ENCODE assay signal across 1 cellular context in the genomic region with DNA sequence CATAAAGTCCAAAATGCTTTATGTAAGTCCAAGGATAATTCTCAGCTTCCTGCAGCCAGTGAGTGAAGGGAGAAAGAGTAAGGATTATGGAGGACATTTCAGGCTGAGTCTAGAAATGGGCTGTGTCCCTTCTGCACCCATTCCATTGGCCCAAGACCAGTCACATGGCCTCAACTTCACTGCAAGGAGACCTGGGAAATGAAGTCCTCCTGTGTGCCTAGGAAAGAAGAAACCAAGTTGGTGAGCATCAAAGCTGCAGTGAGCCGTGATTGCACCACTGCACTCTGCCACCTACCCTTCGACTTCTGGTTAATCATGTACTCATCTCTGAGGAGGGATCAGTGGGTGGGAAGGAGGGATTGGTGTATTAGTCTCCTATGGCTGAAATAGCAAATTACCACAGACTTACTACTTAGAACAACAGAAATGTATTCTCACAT.
TF ChIP-seq lines count a peak whose summit lies in the region.

No MANE protein-coding gene starts in this region.

TF ChIP-seq in HepG2, 621 proteins besides CTCF, POLR2A, EP300 and RAD21 (continues in another document):
- TF ChIP-seq U2AF2 (IDR thresholded peaks at IDR 0.05; ENCODE audit: low read depth, low read length), result no peak
- peak; percentile 41; the same call in 1 of the 2 replicates for TF ChIP-seq GABPB1 (CRISPR knock-in tag; IDR thresholded peaks at IDR 0.05)
- TF ChIP-seq NCOA2 (CRISPR knock-in tag; IDR thresholded peaks at IDR 0.05), result peak; percentile 15; the same call in 1 of the 2 replicates
- TF ChIP-seq IRF2 (CRISPR knock-in tag; IDR thresholded peaks at IDR 0.05), result peak; percentile 85
- TF ChIP-seq KLF16 (CRISPR knock-in tag; IDR thresholded peaks at IDR 0.05), result 0 out of 4 replicates have a peak, but pooled peaks of 1 of the 2 experiments have one; percentile 42
- TF ChIP-seq ZNF263 (CRISPR knock-in tag; IDR thresholded peaks at IDR 0.05), result no peak
- no peak for TF ChIP-seq LCORL (IDR thresholded peaks at IDR 0.05)
- peak; percentile 24; the same call in 1 of the 2 replicates for TF ChIP-seq LCORL (CRISPR knock-in tag; IDR thresholded peaks at IDR 0.05)
- TF ChIP-seq ZNF331 (CRISPR knock-in tag; IDR thresholded peaks at IDR 0.05), result 0 out of 2 replicates have a peak, but pooled peaks have one; percentile 46
- 0 out of 2 replicates have a peak, but pooled peaks have one; percentile 25 for TF ChIP-seq ZBTB21 (CRISPR knock-in tag; IDR thresholded peaks at IDR 0.05)
- TF ChIP-seq RXRB (CRISPR knock-in tag; IDR thresholded peaks at IDR 0.05; ENCODE audit: borderline replicate concordance), result 0 out of 2 replicates have a peak, but pooled peaks have one; percentile 8
- no peak for TF ChIP-seq ZNF234 (CRISPR knock-in tag; conservative IDR thresholded peaks at IDR 0.05)
- TF ChIP-seq ISL2 (CRISPR knock-in tag; IDR thresholded peaks at IDR 0.05), result no peak
- peak; percentile 65; the same call in 1 of the 2 replicates for TF ChIP-seq CREM (IDR thresholded peaks at IDR 0.05)
- no peak for TF ChIP-seq CREM (CRISPR knock-in tag; IDR thresholded peaks at IDR 0.05)
- TF ChIP-seq ZNF772 (CRISPR knock-in tag; IDR thresholded peaks at IDR 0.05), result no peak
- TF ChIP-seq, protein P1, sequence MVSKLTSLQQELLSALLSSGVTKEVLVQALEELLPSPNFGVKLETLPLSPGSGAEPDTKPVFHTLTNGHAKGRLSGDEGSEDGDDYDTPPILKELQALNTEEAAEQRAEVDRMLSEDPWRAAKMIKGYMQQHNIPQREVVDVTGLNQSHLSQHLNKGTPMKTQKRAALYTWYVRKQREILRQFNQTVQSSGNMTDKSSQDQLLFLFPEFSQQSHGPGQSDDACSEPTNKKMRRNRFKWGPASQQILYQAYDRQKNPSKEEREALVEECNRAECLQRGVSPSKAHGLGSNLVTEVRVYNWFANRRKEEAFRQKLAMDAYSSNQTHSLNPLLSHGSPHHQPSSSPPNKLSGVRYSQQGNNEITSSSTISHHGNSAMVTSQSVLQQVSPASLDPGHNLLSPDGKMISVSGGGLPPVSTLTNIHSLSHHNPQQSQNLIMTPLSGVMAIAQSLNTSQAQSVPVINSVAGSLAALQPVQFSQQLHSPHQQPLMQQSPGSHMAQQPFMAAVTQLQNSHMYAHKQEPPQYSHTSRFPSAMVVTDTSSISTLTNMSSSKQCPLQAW (CRISPR knock-in tag; IDR thresholded peaks at IDR 0.05), result peak; percentile 56; the same call in 1 of the 2 replicates
- no peak for TF ChIP-seq SP140L (CRISPR knock-in tag; IDR thresholded peaks at IDR 0.05; ENCODE audit: borderline replicate concordance)
- TF ChIP-seq ZNF614 (CRISPR knock-in tag; IDR thresholded peaks at IDR 0.05; ENCODE audit: borderline replicate concordance), result 0 out of 2 replicates have a peak, but pooled peaks have one; percentile 20
- TF ChIP-seq SUZ12 (IDR thresholded peaks at IDR 0.05; ENCODE audit: low read depth, low read length), result peak; percentile 34; the same call in 1 of the 2 replicates
- TF ChIP-seq, protein P2, sequence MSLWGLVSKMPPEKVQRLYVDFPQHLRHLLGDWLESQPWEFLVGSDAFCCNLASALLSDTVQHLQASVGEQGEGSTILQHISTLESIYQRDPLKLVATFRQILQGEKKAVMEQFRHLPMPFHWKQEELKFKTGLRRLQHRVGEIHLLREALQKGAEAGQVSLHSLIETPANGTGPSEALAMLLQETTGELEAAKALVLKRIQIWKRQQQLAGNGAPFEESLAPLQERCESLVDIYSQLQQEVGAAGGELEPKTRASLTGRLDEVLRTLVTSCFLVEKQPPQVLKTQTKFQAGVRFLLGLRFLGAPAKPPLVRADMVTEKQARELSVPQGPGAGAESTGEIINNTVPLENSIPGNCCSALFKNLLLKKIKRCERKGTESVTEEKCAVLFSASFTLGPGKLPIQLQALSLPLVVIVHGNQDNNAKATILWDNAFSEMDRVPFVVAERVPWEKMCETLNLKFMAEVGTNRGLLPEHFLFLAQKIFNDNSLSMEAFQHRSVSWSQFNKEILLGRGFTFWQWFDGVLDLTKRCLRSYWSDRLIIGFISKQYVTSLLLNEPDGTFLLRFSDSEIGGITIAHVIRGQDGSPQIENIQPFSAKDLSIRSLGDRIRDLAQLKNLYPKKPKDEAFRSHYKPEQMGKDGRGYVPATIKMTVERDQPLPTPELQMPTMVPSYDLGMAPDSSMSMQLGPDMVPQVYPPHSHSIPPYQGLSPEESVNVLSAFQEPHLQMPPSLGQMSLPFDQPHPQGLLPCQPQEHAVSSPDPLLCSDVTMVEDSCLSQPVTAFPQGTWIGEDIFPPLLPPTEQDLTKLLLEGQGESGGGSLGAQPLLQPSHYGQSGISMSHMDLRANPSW (CRISPR knock-in tag; IDR thresholded peaks at IDR 0.05; ENCODE audit: borderline replicate concordance), result no peak
- TF ChIP-seq HCFC1 (IDR thresholded peaks at IDR 0.05; ENCODE audit: low read depth, low read length), result peak; percentile 80
- TF ChIP-seq ZNF652 (CRISPR knock-in tag; IDR thresholded peaks at IDR 0.05; ENCODE audit: borderline replicate concordance, low read depth), result peak; percentile 30; the same call in 1 of the 2 replicates
- TF ChIP-seq ZNF205 (CRISPR knock-in tag; IDR thresholded peaks at IDR 0.05), result 0 out of 2 replicates have a peak, but pooled peaks have one; percentile 35
- TF ChIP-seq POLR2AphosphoS5 (IDR thresholded peaks at IDR 0.05; ENCODE audit: low read depth, low read length), result peak; percentile 55
- peak; percentile 49; the same call in 1 of the 2 replicates for TF ChIP-seq RAD51 (IDR thresholded peaks at IDR 0.05; ENCODE audit: borderline replicate concordance)
- TF ChIP-seq, protein P3, sequence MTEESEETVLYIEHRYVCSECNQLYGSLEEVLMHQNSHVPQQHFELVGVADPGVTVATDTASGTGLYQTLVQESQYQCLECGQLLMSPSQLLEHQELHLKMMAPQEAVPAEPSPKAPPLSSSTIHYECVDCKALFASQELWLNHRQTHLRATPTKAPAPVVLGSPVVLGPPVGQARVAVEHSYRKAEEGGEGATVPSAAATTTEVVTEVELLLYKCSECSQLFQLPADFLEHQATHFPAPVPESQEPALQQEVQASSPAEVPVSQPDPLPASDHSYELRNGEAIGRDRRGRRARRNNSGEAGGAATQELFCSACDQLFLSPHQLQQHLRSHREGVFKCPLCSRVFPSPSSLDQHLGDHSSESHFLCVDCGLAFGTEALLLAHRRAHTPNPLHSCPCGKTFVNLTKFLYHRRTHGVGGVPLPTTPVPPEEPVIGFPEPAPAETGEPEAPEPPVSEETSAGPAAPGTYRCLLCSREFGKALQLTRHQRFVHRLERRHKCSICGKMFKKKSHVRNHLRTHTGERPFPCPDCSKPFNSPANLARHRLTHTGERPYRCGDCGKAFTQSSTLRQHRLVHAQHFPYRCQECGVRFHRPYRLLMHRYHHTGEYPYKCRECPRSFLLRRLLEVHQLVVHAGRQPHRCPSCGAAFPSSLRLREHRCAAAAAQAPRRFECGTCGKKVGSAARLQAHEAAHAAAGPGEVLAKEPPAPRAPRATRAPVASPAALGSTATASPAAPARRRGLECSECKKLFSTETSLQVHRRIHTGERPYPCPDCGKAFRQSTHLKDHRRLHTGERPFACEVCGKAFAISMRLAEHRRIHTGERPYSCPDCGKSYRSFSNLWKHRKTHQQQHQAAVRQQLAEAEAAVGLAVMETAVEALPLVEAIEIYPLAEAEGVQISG (CRISPR knock-in tag; IDR thresholded peaks at IDR 0.05), result peak; percentile 44; the same call in 1 of the 2 replicates
- peak; percentile 80; the same call in 1 of the 2 replicates for TF ChIP-seq KLF11 (CRISPR knock-in tag; IDR thresholded peaks at IDR 0.05)
- TF ChIP-seq ZNF790 (CRISPR knock-in tag; IDR thresholded peaks at IDR 0.05; ENCODE audit: borderline replicate concordance), result no peak
- no peak for TF ChIP-seq MTA1 (CRISPR knock-in tag; IDR thresholded peaks at IDR 0.05; ENCODE audit: borderline replicate concordance)
- no peak for TF ChIP-seq ISX (CRISPR knock-in tag; conservative IDR thresholded peaks at IDR 0.05)
- no peak for TF ChIP-seq ZNF746 (CRISPR knock-in tag; IDR thresholded peaks at IDR 0.05)
- TF ChIP-seq CEBPG (CRISPR knock-in tag; IDR thresholded peaks at IDR 0.05), result peak; percentile 88
- TF ChIP-seq HNRNPUL1 (IDR thresholded peaks at IDR 0.05; ENCODE audit: low read depth, low read length), result no peak
- TF ChIP-seq, protein P4, sequence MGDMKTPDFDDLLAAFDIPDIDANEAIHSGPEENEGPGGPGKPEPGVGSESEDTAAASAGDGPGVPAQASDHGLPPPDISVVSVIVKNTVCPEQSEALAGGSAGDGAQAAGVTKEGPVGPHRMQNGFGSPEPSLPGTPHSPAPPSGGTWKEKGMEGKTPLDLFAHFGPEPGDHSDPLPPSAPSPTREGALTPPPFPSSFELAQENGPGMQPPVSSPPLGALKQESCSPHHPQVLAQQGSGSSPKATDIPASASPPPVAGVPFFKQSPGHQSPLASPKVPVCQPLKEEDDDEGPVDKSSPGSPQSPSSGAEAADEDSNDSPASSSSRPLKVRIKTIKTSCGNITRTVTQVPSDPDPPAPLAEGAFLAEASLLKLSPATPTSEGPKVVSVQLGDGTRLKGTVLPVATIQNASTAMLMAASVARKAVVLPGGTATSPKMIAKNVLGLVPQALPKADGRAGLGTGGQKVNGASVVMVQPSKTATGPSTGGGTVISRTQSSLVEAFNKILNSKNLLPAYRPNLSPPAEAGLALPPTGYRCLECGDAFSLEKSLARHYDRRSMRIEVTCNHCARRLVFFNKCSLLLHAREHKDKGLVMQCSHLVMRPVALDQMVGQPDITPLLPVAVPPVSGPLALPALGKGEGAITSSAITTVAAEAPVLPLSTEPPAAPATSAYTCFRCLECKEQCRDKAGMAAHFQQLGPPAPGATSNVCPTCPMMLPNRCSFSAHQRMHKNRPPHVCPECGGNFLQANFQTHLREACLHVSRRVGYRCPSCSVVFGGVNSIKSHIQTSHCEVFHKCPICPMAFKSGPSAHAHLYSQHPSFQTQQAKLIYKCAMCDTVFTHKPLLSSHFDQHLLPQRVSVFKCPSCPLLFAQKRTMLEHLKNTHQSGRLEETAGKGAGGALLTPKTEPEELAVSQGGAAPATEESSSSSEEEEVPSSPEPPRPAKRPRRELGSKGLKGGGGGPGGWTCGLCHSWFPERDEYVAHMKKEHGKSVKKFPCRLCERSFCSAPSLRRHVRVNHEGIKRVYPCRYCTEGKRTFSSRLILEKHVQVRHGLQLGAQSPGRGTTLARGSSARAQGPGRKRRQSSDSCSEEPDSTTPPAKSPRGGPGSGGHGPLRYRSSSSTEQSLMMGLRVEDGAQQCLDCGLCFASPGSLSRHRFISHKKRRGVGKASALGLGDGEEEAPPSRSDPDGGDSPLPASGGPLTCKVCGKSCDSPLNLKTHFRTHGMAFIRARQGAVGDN (CRISPR knock-in tag; IDR thresholded peaks at IDR 0.05), result no peak
- TF ChIP-seq HDAC2 (CRISPR knock-in tag; IDR thresholded peaks at IDR 0.05), result peak; percentile 30; the same call in 1 of the 2 replicates
- no peak for TF ChIP-seq ELF4 (CRISPR knock-in tag; IDR thresholded peaks at IDR 0.05; ENCODE audit: borderline replicate concordance)
- no peak for TF ChIP-seq ZFP37 (CRISPR knock-in tag; IDR thresholded peaks at IDR 0.05; ENCODE audit: borderline replicate concordance)
- peak; percentile 98 for TF ChIP-seq THAP11 (CRISPR knock-in tag; IDR thresholded peaks at IDR 0.05)
- TF ChIP-seq, protein P5, sequence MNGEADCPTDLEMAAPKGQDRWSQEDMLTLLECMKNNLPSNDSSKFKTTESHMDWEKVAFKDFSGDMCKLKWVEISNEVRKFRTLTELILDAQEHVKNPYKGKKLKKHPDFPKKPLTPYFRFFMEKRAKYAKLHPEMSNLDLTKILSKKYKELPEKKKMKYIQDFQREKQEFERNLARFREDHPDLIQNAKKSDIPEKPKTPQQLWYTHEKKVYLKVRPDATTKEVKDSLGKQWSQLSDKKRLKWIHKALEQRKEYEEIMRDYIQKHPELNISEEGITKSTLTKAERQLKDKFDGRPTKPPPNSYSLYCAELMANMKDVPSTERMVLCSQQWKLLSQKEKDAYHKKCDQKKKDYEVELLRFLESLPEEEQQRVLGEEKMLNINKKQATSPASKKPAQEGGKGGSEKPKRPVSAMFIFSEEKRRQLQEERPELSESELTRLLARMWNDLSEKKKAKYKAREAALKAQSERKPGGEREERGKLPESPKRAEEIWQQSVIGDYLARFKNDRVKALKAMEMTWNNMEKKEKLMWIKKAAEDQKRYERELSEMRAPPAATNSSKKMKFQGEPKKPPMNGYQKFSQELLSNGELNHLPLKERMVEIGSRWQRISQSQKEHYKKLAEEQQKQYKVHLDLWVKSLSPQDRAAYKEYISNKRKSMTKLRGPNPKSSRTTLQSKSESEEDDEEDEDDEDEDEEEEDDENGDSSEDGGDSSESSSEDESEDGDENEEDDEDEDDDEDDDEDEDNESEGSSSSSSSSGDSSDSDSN (CRISPR knock-in tag; IDR thresholded peaks at IDR 0.05), result no peak
- TF ChIP-seq GABPA (IDR thresholded peaks at IDR 0.05; ENCODE audit: low read depth, low read length), result no peak
- peak; percentile 46; the same call in 1 of the 2 replicates for TF ChIP-seq GABPA (CRISPR knock-in tag; IDR thresholded peaks at IDR 0.05; ENCODE audit: low read depth)
- peak; percentile 92 for TF ChIP-seq CEBPB (IDR thresholded peaks at IDR 0.05; ENCODE audit: borderline replicate concordance, low read depth, low read length)
- TF ChIP-seq SMARCC2 (IDR thresholded peaks at IDR 0.05), result no peak
- TF ChIP-seq, protein P6, sequence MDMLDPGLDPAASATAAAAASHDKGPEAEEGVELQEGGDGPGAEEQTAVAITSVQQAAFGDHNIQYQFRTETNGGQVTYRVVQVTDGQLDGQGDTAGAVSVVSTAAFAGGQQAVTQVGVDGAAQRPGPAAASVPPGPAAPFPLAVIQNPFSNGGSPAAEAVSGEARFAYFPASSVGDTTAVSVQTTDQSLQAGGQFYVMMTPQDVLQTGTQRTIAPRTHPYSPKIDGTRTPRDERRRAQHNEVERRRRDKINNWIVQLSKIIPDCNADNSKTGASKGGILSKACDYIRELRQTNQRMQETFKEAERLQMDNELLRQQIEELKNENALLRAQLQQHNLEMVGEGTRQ (IDR thresholded peaks at IDR 0.05; ENCODE audit: low read depth, low read length), result peak; percentile 93
- TF ChIP-seq, protein P6 (CRISPR knock-in tag; IDR thresholded peaks at IDR 0.05; ENCODE audit: borderline replicate concordance), result peak; percentile 98; the same call in 1 of the 2 replicates
- TF ChIP-seq FOSL2 (CRISPR knock-in tag; IDR thresholded peaks at IDR 0.05), result 0 out of 2 replicates have a peak, but pooled peaks have one; percentile 29
- TF ChIP-seq, protein P7, sequence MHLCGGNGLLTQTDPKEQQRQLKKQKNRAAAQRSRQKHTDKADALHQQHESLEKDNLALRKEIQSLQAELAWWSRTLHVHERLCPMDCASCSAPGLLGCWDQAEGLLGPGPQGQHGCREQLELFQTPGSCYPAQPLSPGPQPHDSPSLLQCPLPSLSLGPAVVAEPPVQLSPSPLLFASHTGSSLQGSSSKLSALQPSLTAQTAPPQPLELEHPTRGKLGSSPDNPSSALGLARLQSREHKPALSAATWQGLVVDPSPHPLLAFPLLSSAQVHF (CRISPR knock-in tag; IDR thresholded peaks at IDR 0.05), result no peak
